8 cellular contexts compared by ENCODE assay signal in the genomic region with DNA sequence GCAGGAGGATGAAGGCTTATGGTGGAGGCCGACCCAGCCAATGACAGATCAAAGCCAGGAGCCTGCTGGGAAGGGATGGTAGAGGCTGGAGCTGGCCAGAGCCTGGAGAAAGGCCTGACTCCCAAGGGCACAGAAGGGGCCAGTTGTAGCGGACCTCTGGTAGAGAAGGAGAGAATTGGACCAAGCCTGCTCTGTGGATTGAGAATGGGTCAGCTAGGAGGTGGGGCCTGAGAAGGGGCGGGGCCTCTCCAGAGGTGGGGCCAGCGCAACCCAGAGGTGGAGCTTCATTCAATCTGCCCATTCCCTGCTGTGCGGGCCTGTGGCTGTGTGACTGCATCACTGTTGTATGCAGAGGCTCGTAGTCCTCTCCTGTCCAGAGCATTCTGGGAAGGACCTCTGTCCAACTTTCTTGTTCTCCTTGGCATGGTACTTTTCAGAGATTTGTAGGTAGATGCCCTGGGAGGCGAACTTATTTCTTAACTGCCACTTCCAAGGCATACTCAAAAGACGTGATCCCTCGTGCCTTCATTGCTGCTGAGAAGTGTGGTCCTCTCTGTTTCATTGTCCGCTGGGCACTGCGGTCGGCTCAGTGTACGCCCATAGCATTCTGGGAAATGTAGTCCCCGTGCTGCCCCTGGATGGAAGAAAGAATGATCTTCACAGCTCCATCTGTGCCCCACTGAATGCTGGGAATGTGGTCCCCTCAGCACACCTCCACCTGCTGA. TPM values are rescaled to one million over a fixed set of nuclear protein-coding genes. Genes with fewer than 3 reads are reported as not detected.
DNase-seq lines count a peak whose midpoint lies in the region.

No MANE protein-coding gene starts in this region.

- H3K27me3 ChIP-seq in HUES48 (ENCODE audit: control insufficient read depth, insufficient read depth, low read length): peaks cover 30% of the 10 kb centered on the region
- H3K27me3 ChIP-seq in trophoblast cell (ENCODE audit: insufficient read depth, low read length): peaks cover 8% of the 10 kb centered on the region

- peaks cover 31% of the 10 kb centered on the region for H3K4me1 ChIP-seq in HUES48 (ENCODE audit: control insufficient read depth, insufficient read depth, low read length)
- H3K4me1 ChIP-seq in trophoblast cell (ENCODE audit: control insufficient read depth in 1 of 2, insufficient read depth in 2 of 2, low read length in 2 of 2): peaks cover 10 to 22% of the 10 kb centered on the region in 2 experiments

- H3K36me3 Mint-ChIP-seq in T-helper 2 cell treated with Interferon-gamma antibody and Interleukin-4, amounts not matched to agents 5 μg/mL and 100 μg/mL, for 36 hours (ENCODE audit: low read depth): no peaks in the 10 kb centered on the region

- no peak overlapping the region for H2AFZ ChIP-seq in trophoblast cell (ENCODE audit: insufficient read depth, low read length, poor library complexity)

- peak overlapping the region; percentile 63 for H4K8ac ChIP-seq in trophoblast cell (ENCODE audit: low read depth, low read length)

- peaks cover 10% of the 10 kb centered on the region for H3K79me1 ChIP-seq in trophoblast cell (ENCODE audit: low read length)

- H2AK5ac ChIP-seq in trophoblast cell (ENCODE audit: low read length): no peak overlapping the region

- H3K79me2 ChIP-seq in trophoblast cell (ENCODE audit: control insufficient read depth, insufficient read depth, low read length, poor library complexity): peaks cover 2% of the 10 kb centered on the region

- H3K9me3 ChIP-seq in HUES48 (ENCODE audit: control insufficient read depth, insufficient read depth, low read length) (no peaks in the 10 kb centered on the region), trophoblast cell (ENCODE audit: insufficient read depth, low read depth, low read length) (no peaks in the 10 kb centered on the region)

- no peaks in the 10 kb centered on the region for H3K9me3 Mint-ChIP-seq in T-helper 2 cell treated with Interferon-gamma antibody and Interleukin-4, amounts not matched to agents 5 μg/mL and 100 μg/mL, for 36 hours

- H4K12ac ChIP-seq in trophoblast cell (ENCODE audit: low read depth, low read length): no peak overlapping the region

- H3K27ac ChIP-seq in HUES48 (ENCODE audit: low read depth, low read length) (peak overlapping the region; percentile 62), trophoblast cell (ENCODE audit: low read depth, low read length) (no peak overlapping the region)

- peak overlapping the region; percentile 71 for H3K4me2 ChIP-seq in trophoblast cell (ENCODE audit: low read length)

- H3K9ac ChIP-seq in HUES48 (ENCODE audit: low read depth, low read length) (peak overlapping the region; percentile 44; the same call in 1 of the 2 replicates), trophoblast cell (ENCODE audit: low read length) (no peak overlapping the region)

- H3K14ac ChIP-seq in trophoblast cell (ENCODE audit: low read length): no peak overlapping the region

- H2BK12ac ChIP-seq in trophoblast cell (ENCODE audit: low read length): no peak overlapping the region

- H3K4me3 ChIP-seq in HUES48 (ENCODE audit: low read depth, low read length): peak overlapping the region; percentile 53
- H3K4me3 ChIP-seq in trophoblast cell (ENCODE audit: low read depth, low read length): no peak overlapping the region

- DNase-seq in COLO668 (lab: John Stamatoyannopoulos, UW; ENCODE audit: unreplicated experiment) (peak; percentile 76), fibroblast of peridontal ligament (ENCODE audit: extremely low read depth) (peak; percentile 77), trophoblast cell (peak; percentile 83), OCI-M2 (lab: John Stamatoyannopoulos, UW; ENCODE audit: unreplicated experiment) (no peak), HCEC 1CT (no peak)
- peak; percentile 22 for DNase-seq in T-helper 2 cell treated with Interferon-gamma antibody and Interleukin-4, amounts not matched to agents 5 μg/mL and 100 μg/mL, for 36 hours (ENCODE audit: low spot score)
- no peak for DNase-seq in stimulated activated CD4-positive, alpha-beta T cell treated with anti-CD3 and anti-CD28 coated beads, Interleukin-2, amount 100 ng/mL, for 24 hours

- H4K91ac ChIP-seq in trophoblast cell (ENCODE audit: low read depth, low read length): peak overlapping the region; percentile 1

- no peak overlapping the region for H3K4me3 Mint-ChIP-seq in T-helper 2 cell treated with Interferon-gamma antibody and Interleukin-4, amounts not matched to agents 5 μg/mL and 100 μg/mL, for 36 hours

- H2BK120ac ChIP-seq in trophoblast cell (ENCODE audit: insufficient read depth, low read length, poor library complexity): no peak overlapping the region

- H2BK5ac ChIP-seq in trophoblast cell (ENCODE audit: low read depth, low read length, poor library complexity): no peak overlapping the region

- H3K4ac ChIP-seq in trophoblast cell (ENCODE audit: low read depth, low read length): no peak overlapping the region

- no CpG with 5 or more reads among the region's 14 CpGs for WGBS in trophoblast cell (ENCODE audit: extremely low coverage, insufficient coverage, insufficient read length)

- H3K36me3 ChIP-seq in HUES48 (ENCODE audit: control insufficient read depth, insufficient read depth, low read length) (no peaks in the 10 kb centered on the region), trophoblast cell (ENCODE audit: control insufficient read depth in 1 of 2, insufficient read depth in 2 of 2, low read length in 2 of 2) (no peaks in the 10 kb centered on the region)

- H3K4me1 Mint-ChIP-seq in T-helper 2 cell treated with Interferon-gamma antibody and Interleukin-4, amounts not matched to agents 5 μg/mL and 100 μg/mL, for 36 hours (ENCODE audit: low read depth): peaks cover 23% of the 10 kb centered on the region

- H3K27me3 Mint-ChIP-seq in T-helper 2 cell treated with Interferon-gamma antibody and Interleukin-4, amounts not matched to agents 5 μg/mL and 100 μg/mL, for 36 hours (ENCODE audit: low read depth): peaks cover 30% of the 10 kb centered on the region

- no peak overlapping the region for H3K23ac ChIP-seq in trophoblast cell (ENCODE audit: low read length)

- H3K18ac ChIP-seq in trophoblast cell (ENCODE audit: low read length): no peak overlapping the region

- H3K27ac Mint-ChIP-seq in T-helper 2 cell treated with Interferon-gamma antibody and Interleukin-4, amounts not matched to agents 5 μg/mL and 100 μg/mL, for 36 hours: no peak overlapping the region

RNA-seq across cellular contexts. Expression of gene GRIN2D, which starts 6.7 kb away (rescaled TPM):
- polyA plus RNA-seq in trophoblast cell (2013): 3.3 and 3.6 TPM in 2 replicates

RNA-seq across cellular contexts. Expression of gene KDELR1, which starts 8.8 kb away (rescaled TPM):
- 586 and 590 TPM in 2 replicates for polyA plus RNA-seq in trophoblast cell (2013)

RNA-seq across cellular contexts. Expression of gene SYNGR4, which starts 36.0 kb away (rescaled TPM):
- 0.08 and 0.19 TPM in 2 replicates for polyA plus RNA-seq in trophoblast cell (2013)

RNA-seq across cellular contexts. Expression of gene TMEM143, which starts 36.4 kb away (rescaled TPM):
- 5.9 and 6.5 TPM in 2 replicates for polyA plus RNA-seq in trophoblast cell (2013)

RNA-seq across cellular contexts. Expression of gene GRWD1, which starts 45.6 kb away (rescaled TPM):
- polyA plus RNA-seq in trophoblast cell (2013): 13.3 and 13.5 TPM in 2 replicates

Comparison
In these comparisons a context has a peak if more than half of its experiments do, and no peak if none do; other contexts are left out.
1. DNase-seq: peak in COLO668 (single experiment), T-helper 2 cell treated with Interferon-gamma antibody and Interleukin-4, amounts not matched to agents 5 μg/mL and 100 μg/mL, for 36 hours (single experiment), fibroblast of peridontal ligament (single experiment) and trophoblast cell (2 of 2); none in OCI-M2 (single experiment), HCEC 1CT (single experiment) and stimulated activated CD4-positive, alpha-beta T cell treated with anti-CD3 and anti-CD28 coated beads, Interleukin-2, amount 100 ng/mL, for 24 hours (0 of 2).